ENCODE assay signal across 2 cellular contexts in genomic region chr10:3904419-3904975, GRCh38.
TF ChIP-seq lines count a peak whose summit lies in the region.

No MANE protein-coding gene starts in this region.

TF ChIP-seq in SK-N-SH treated with all-trans-retinoic acid at 6 μM for 48 hours, 23 proteins besides CTCF, POLR2A, EP300 and RAD21:
- TF ChIP-seq TOX (CRISPR knock-in tag; IDR thresholded peaks at IDR 0.05; ENCODE audit: borderline replicate concordance) (no peak), ZNF565 (CRISPR knock-in tag; conservative IDR thresholded peaks at IDR 0.05; ENCODE audit: low read depth) (no peak), TCF4 (CRISPR knock-in tag; IDR thresholded peaks at IDR 0.05; ENCODE audit: borderline replicate concordance) (no peak)

TF ChIP-seq in SK-N-SH, 30 proteins besides CTCF, POLR2A, EP300 and RAD21:
- TF ChIP-seq TCF12 (IDR thresholded peaks at IDR 0.05) (no peak), TEAD4 (IDR thresholded peaks at IDR 0.05; ENCODE audit: borderline replicate concordance, insufficient read depth) (no peak), FOSL2 (IDR thresholded peaks at IDR 0.05; ENCODE audit: borderline replicate concordance, low read depth) (no peak), EZH2phosphoT487 (IDR thresholded peaks at IDR 0.05; ENCODE audit: borderline replicate concordance, low read depth) (no peak), ZBTB33 (IDR thresholded peaks at IDR 0.05; ENCODE audit: borderline replicate concordance, low read depth) (no peak), REST (IDR thresholded peaks at IDR 0.05; ENCODE audit: low read depth, low read length) (no peak), GABPA (IDR thresholded peaks at IDR 0.05; ENCODE audit: low read depth) (no peak), MXI1 (IDR thresholded peaks at IDR 0.05; ENCODE audit: low read depth, low read length) (no peak), NFIC (IDR thresholded peaks at IDR 0.05; ENCODE audit: borderline replicate concordance) (no peak), MAX (IDR thresholded peaks at IDR 0.05; ENCODE audit: low read depth) (no peak), SMC3 (IDR thresholded peaks at IDR 0.05; ENCODE audit: low read depth, low read length) (no peak), FOXM1 (IDR thresholded peaks at IDR 0.05; ENCODE audit: low read depth) (no peak), RXRA (IDR thresholded peaks at IDR 0.05; ENCODE audit: borderline replicate concordance, low read depth) (no peak), GATA2 (CRISPR knock-in tag; IDR thresholded peaks at IDR 0.05) (no peak), IRF3 (IDR thresholded peaks at IDR 0.05; ENCODE audit: low read depth, low read length) (no peak)
